In genomic region chr7:1698951-1699350, GRCh38 we compare ENCODE assay signal across 22 cellular contexts. TPM values are rescaled to one million over a fixed set of nuclear protein-coding genes. Genes with fewer than 3 reads are reported as not detected.
"Had no signal": no experiment of that assay in that cellular context is flagged by ENCODE, and none has a peak within 500 bp of the region (broad histone marks: within the 10 kb centered on the region; RNA-seq: fewer than 3 reads in every experiment).

No MANE protein-coding gene starts in this region.

- H3K36me3 ChIP-seq: left lung, ovary, sigmoid colon, transverse colon, upper lobe of right lung had no signal

- H3K4me1 ChIP-seq: left lung, psoas muscle, sigmoid colon, transverse colon, upper lobe of right lung had no signal

- H3K27ac ChIP-seq: esophagus muscularis mucosa, left lung, ovary, psoas muscle, sigmoid colon, transverse colon, upper lobe of right lung had no signal

- H3K4me3 ChIP-seq: esophagus muscularis mucosa, left lung, ovary, psoas muscle, sigmoid colon, transverse colon, upper lobe of right lung had no signal

- DNase-seq: central memory CD4-positive, alpha-beta T cell; effector memory CD4-positive, alpha-beta T cell; foreskin melanocyte; mesendoderm; naive thymus-derived CD8-positive, alpha-beta T cell; nephron progenitor cell; nucleus accumbens; psoas muscle; right cardiac atrium; sigmoid colon; stimulated activated CD4-positive, alpha-beta T cell treated with anti-CD3 and anti-CD28 coated beads, Interleukin-4, amount 100 ng/mL, for 4 hours; stimulated activated naive CD8-positive, alpha-beta T cell treated with anti-CD3 and anti-CD28 coated beads, Interleukin-15, Interleukin-2, amounts not matched to agents 100 U/mL and 50 U/mL, for 24 hours; substantia nigra; transverse colon had no signal

- FAIRE-seq: colon, endothelial cell of umbilical vein, keratinocyte had no signal

- H3K9me3 ChIP-seq: ovary had no signal

RNA-seq across cellular contexts. Expression of gene ELFN1, which starts 28.9 kb away (rescaled TPM):
- total RNA-seq: myocyte; naive thymus-derived CD8-positive, alpha-beta T cell had no signal
